1 cellular context compared by ENCODE assay signal in genomic region chr9:137240321-137240840, GRCh38.
TF ChIP-seq lines count a peak whose summit lies in the region.

No MANE protein-coding gene starts in this region.

TF ChIP-seq in HepG2, 621 proteins besides CTCF, POLR2A, EP300 and RAD21 (continued from another document and continues in another):
- TF ChIP-seq, protein P1, sequence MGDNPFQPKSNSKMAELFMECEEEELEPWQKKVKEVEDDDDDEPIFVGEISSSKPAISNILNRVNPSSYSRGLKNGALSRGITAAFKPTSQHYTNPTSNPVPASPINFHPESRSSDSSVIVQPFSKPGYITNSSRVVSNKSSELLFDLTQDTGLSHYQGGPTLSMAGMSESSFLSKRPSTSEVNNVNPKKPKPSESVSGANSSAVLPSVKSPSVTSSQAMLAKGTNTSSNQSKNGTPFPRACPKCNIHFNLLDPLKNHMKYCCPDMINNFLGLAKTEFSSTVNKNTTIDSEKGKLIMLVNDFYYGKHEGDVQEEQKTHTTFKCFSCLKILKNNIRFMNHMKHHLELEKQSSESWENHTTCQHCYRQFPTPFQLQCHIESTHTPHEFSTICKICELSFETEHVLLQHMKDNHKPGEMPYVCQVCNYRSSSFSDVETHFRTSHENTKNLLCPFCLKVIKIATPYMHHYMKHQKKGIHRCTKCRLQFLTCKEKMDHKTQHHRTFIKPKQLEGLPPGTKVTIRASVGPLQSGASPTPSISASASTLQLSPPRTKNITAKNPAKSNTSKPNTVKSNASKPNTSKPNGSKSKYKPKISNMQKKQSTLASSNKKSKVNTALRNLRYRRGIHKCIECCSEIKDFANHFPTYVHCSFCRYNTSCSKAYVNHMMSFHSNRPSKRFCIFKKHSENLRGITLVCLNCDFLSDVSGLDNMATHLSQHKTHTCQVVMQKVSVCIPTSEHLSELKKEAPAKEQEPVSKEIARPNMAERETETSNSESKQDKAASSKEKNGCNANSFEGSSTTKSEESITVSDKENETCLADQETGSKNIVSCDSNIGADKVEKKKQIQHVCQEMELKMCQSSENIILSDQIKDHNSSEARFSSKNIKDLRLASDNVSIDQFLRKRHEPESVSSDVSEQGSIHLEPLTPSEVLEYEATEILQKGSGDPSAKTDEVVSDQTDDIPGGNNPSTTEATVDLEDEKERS (CRISPR knock-in tag; IDR thresholded peaks at IDR 0.05) = peak; percentile 54; the same call in 1 of the 2 replicates
- peak; percentile 31 for TF ChIP-seq FOXA3 (CRISPR knock-in tag; IDR thresholded peaks at IDR 0.05)
- no peak for TF ChIP-seq MAFG (CRISPR knock-in tag; IDR thresholded peaks at IDR 0.05)
- no peak for TF ChIP-seq U2AF2 (IDR thresholded peaks at IDR 0.05; ENCODE audit: low read depth, low read length)
- TF ChIP-seq RELA (CRISPR knock-in tag; IDR thresholded peaks at IDR 0.05) = no peak
- TF ChIP-seq MEIS2 (CRISPR knock-in tag; IDR thresholded peaks at IDR 0.05) = no peak
- TF ChIP-seq ZNF354B (CRISPR knock-in tag; IDR thresholded peaks at IDR 0.05) = no peak
- TF ChIP-seq, protein P2, sequence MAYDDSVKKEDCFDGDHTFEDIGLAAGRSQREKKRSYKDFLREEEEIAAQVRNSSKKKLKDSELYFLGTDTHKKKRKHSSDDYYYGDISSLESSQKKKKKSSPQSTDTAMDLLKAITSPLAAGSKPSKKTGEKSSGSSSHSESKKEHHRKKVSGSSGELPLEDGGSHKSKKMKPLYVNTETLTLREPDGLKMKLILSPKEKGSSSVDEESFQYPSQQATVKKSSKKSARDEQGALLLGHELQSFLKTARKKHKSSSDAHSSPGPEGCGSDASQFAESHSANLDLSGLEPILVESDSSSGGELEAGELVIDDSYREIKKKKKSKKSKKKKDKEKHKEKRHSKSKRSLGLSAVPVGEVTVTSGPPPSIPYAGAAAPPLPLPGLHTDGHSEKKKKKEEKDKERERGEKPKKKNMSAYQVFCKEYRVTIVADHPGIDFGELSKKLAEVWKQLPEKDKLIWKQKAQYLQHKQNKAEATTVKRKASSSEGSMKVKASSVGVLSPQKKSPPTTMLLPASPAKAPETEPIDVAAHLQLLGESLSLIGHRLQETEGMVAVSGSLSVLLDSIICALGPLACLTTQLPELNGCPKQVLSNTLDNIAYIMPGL (CRISPR knock-in tag; IDR thresholded peaks at IDR 0.05; ENCODE audit: borderline replicate concordance in 1 of 2, low read depth in 1 of 2) = peak; percentile 85 to 95; a peak in 3 of 4 replicates
- TF ChIP-seq, protein P3, sequence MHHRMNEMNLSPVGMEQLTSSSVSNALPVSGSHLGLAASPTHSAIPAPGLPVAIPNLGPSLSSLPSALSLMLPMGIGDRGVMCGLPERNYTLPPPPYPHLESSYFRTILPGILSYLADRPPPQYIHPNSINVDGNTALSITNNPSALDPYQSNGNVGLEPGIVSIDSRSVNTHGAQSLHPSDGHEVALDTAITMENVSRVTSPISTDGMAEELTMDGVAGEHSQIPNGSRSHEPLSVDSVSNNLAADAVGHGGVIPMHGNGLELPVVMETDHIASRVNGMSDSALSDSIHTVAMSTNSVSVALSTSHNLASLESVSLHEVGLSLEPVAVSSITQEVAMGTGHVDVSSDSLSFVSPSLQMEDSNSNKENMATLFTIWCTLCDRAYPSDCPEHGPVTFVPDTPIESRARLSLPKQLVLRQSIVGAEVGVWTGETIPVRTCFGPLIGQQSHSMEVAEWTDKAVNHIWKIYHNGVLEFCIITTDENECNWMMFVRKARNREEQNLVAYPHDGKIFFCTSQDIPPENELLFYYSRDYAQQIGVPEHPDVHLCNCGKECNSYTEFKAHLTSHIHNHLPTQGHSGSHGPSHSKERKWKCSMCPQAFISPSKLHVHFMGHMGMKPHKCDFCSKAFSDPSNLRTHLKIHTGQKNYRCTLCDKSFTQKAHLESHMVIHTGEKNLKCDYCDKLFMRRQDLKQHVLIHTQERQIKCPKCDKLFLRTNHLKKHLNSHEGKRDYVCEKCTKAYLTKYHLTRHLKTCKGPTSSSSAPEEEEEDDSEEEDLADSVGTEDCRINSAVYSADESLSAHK (CRISPR knock-in tag; IDR thresholded peaks at IDR 0.05; ENCODE audit: borderline replicate concordance) = no peak
- TF ChIP-seq ATAD3A (CRISPR knock-in tag; IDR thresholded peaks at IDR 0.05) = no peak
- TF ChIP-seq NR0B2 (CRISPR knock-in tag; IDR thresholded peaks at IDR 0.05) = peak; percentile 87; the same call in 1 of the 2 replicates
- no peak for TF ChIP-seq TP53 (CRISPR knock-in tag; conservative IDR thresholded peaks at IDR 0.05)
- no peak for TF ChIP-seq ZNF670 (CRISPR knock-in tag; IDR thresholded peaks at IDR 0.05; ENCODE audit: borderline replicate concordance)
- TF ChIP-seq HNRNPLL (IDR thresholded peaks at IDR 0.05; ENCODE audit: low read depth, low read length, poor library complexity, severe bottlenecking) = peak; percentile 93
- TF ChIP-seq RCOR2 (CRISPR knock-in tag; IDR thresholded peaks at IDR 0.05) = no peak
- TF ChIP-seq MAFK (conservative IDR thresholded peaks at IDR 0.05 in 1 of 2, IDR thresholded peaks at IDR 0.05 in 1 of 2; ENCODE audit: low read length in 2 of 2) = no peak
- TF ChIP-seq, protein P4, sequence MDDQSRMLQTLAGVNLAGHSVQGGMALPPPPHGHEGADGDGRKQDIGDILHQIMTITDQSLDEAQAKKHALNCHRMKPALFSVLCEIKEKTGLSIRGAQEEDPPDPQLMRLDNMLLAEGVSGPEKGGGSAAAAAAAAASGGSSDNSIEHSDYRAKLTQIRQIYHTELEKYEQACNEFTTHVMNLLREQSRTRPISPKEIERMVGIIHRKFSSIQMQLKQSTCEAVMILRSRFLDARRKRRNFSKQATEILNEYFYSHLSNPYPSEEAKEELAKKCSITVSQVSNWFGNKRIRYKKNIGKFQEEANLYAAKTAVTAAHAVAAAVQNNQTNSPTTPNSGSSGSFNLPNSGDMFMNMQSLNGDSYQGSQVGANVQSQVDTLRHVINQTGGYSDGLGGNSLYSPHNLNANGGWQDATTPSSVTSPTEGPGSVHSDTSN (CRISPR knock-in tag; IDR thresholded peaks at IDR 0.05; ENCODE audit: borderline replicate concordance) = no peak
- no peak; the same call in 1 of the 2 replicates for TF ChIP-seq ZNF841 (CRISPR knock-in tag; IDR thresholded peaks at IDR 0.05; ENCODE audit: borderline replicate concordance)
- no peak for TF ChIP-seq ATF7 (IDR thresholded peaks at IDR 0.05)
- TF ChIP-seq ATF7 (CRISPR knock-in tag; IDR thresholded peaks at IDR 0.05) = no peak; the same call in 1 of the 2 replicates
- TF ChIP-seq, protein P5, sequence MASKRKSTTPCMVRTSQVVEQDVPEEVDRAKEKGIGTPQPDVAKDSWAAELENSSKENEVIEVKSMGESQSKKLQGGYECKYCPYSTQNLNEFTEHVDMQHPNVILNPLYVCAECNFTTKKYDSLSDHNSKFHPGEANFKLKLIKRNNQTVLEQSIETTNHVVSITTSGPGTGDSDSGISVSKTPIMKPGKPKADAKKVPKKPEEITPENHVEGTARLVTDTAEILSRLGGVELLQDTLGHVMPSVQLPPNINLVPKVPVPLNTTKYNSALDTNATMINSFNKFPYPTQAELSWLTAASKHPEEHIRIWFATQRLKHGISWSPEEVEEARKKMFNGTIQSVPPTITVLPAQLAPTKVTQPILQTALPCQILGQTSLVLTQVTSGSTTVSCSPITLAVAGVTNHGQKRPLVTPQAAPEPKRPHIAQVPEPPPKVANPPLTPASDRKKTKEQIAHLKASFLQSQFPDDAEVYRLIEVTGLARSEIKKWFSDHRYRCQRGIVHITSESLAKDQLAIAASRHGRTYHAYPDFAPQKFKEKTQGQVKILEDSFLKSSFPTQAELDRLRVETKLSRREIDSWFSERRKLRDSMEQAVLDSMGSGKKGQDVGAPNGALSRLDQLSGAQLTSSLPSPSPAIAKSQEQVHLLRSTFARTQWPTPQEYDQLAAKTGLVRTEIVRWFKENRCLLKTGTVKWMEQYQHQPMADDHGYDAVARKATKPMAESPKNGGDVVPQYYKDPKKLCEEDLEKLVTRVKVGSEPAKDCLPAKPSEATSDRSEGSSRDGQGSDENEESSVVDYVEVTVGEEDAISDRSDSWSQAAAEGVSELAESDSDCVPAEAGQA (IDR thresholded peaks at IDR 0.05; ENCODE audit: low read depth) = no peak
- TF ChIP-seq, protein P5 (CRISPR knock-in tag; IDR thresholded peaks at IDR 0.05; ENCODE audit: borderline replicate concordance) = peak; percentile 53; the same call in 1 of the 2 replicates
- no peak; the same call in 1 of the 2 replicates for TF ChIP-seq NAIF1 (CRISPR knock-in tag; IDR thresholded peaks at IDR 0.05; ENCODE audit: borderline replicate concordance)
- TF ChIP-seq SMAD9 (CRISPR knock-in tag; IDR thresholded peaks at IDR 0.05) = no peak
- TF ChIP-seq TGIF2 (CRISPR knock-in tag; IDR thresholded peaks at IDR 0.05) = peak; percentile 30; the same call in 1 of the 2 replicates
- 0 out of 2 replicates have a peak, but pooled peaks have one; percentile 65 for TF ChIP-seq REL (CRISPR knock-in tag; conservative IDR thresholded peaks at IDR 0.05)
- no peak; the same call in 1 of the 2 replicates for TF ChIP-seq ZNF460 (CRISPR knock-in tag; IDR thresholded peaks at IDR 0.05; ENCODE audit: borderline replicate concordance)
- no peak; the same call in none of the 2 replicates for TF ChIP-seq ZNF503 (CRISPR knock-in tag; IDR thresholded peaks at IDR 0.05)
- TF ChIP-seq MATR3 (CRISPR knock-in tag; IDR thresholded peaks at IDR 0.05) = no peak
- no peak for TF ChIP-seq TEAD3 (CRISPR knock-in tag; optimal IDR thresholded peaks at IDR 0.05; ENCODE audit: borderline replicate concordance)
- no peak for TF ChIP-seq FOXJ3 (CRISPR knock-in tag; IDR thresholded peaks at IDR 0.05; ENCODE audit: borderline replicate concordance)
- peak; percentile 57 for TF ChIP-seq ZBTB14 (CRISPR knock-in tag; IDR thresholded peaks at IDR 0.05)
- TF ChIP-seq PTBP1 (IDR thresholded peaks at IDR 0.05; ENCODE audit: low read depth, low read length, poor library complexity, severe bottlenecking) = no peak
- no peak for TF ChIP-seq THYN1 (CRISPR knock-in tag; IDR thresholded peaks at IDR 0.05; ENCODE audit: borderline replicate concordance, low read depth)
- TF ChIP-seq ZBTB33 (CRISPR knock-in tag; IDR thresholded peaks at IDR 0.05) = no peak; the same call in 1 of the 2 replicates
- TF ChIP-seq SALL2 (CRISPR knock-in tag; IDR thresholded peaks at IDR 0.05) = peak; percentile 80; the same call in 1 of the 2 replicates
- no peak for TF ChIP-seq NR3C1 (CRISPR knock-in tag; IDR thresholded peaks at IDR 0.05)
- peak; percentile 85; the same call in 1 of the 2 replicates for TF ChIP-seq ZSCAN21 (CRISPR knock-in tag; IDR thresholded peaks at IDR 0.05; ENCODE audit: borderline replicate concordance)
- TF ChIP-seq GATAD1 (CRISPR knock-in tag; IDR thresholded peaks at IDR 0.05) = no peak; the same call in 1 of the 2 replicates
- no peak for TF ChIP-seq MEF2D (CRISPR knock-in tag; IDR thresholded peaks at IDR 0.05)
- TF ChIP-seq HNRNPK (IDR thresholded peaks at IDR 0.05; ENCODE audit: low read depth, low read length, poor library complexity, severe bottlenecking) = peak; percentile 41
- TF ChIP-seq ZNF615 (CRISPR knock-in tag; IDR thresholded peaks at IDR 0.05; ENCODE audit: borderline replicate concordance) = no peak
